Comparison of ENCODE assay signal across 18 cellular contexts in the genomic region with DNA sequence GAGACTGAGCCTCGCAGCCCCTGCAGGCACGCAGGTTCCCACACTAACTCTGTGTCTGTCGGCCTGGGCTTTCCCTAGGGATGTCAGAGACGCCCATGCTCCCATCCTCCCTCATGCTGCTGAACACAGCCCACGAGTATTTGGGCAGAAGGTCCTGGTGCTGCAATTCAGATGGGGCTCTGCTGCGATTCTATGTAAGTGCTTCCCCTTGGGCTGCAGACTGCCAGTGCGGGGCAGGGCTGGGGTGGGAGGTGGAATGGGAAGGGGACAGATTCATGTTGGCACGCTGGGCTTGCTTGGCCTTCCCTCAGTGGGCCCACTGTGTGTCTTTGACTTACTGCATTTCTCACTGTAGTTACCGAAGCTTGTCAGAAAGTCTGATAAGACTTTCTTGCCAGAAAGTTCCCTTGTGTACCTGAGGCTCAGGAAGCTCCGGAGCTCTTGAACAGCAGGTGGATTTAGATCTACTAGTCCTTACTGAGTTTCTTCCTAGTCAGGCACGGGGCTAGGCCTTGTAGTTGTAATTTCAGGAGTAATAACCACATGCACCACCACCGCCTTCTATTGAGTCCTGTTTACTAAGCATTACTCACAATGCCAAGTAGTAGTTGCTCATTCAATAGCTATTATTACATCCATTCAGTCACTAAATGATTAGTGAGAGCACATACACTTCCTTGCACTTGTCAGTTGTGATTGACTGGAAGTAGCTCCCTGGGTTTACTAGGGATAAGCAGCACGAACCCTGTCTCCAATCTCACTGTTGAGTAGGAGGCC.
DNase-seq lines count a peak whose midpoint lies in the region; ATAC-seq and TF ChIP-seq lines count a peak whose summit lies in the region.
"Had no signal": no experiment of that assay in that cellular context is flagged by ENCODE, and none has a peak within 500 bp of the region (broad histone marks: within the 10 kb centered on the region; RNA-seq: fewer than 3 reads in every experiment).

No MANE protein-coding gene starts in this region.

- ATAC-seq in PC-3 (peak; percentile 64), esophagus mucosa (peak; percentile 89), GM21360 (IDR thresholded peaks at IDR 0.05; ENCODE audit: unreplicated experiment) (no peak), natural killer cell (no peak)
- peak; percentile 73 for ATAC-seq in stimulated activated effector memory CD8-positive, alpha-beta T cell treated with anti-CD3 and anti-CD28 coated beads, Interleukin-12 subunit alpha, Interleukin-12 subunit beta, amount 100 ng/mL, for 72 hours
- ATAC-seq: HCT116 had no signal

- H3K27ac Mint-ChIP-seq in stimulated activated effector memory CD8-positive, alpha-beta T cell treated with anti-CD3 and anti-CD28 coated beads, Interleukin-12 subunit alpha, Interleukin-12 subunit beta, amount 100 ng/mL, for 72 hours = no peak overlapping the region
- H3K27ac Mint-ChIP-seq in natural killer cell = no peak overlapping the region

- H3K36me3 Mint-ChIP-seq in stimulated activated effector memory CD8-positive, alpha-beta T cell treated with anti-CD3 and anti-CD28 coated beads, Interleukin-12 subunit alpha, Interleukin-12 subunit beta, amount 100 ng/mL, for 72 hours = peaks cover 95% of the 10 kb centered on the region
- peaks cover 18% of the 10 kb centered on the region for H3K36me3 Mint-ChIP-seq in natural killer cell

- H2AFZ ChIP-seq in PC-3 (ENCODE audit: low read length) = no peak overlapping the region
- H2AFZ ChIP-seq: PC-9 had no signal

- H3K27ac ChIP-seq in PC-3 (ENCODE audit: low read length) = no peak overlapping the region
- H3K27ac ChIP-seq: BLaER1, PC-9 had no signal

- H3K27me3 ChIP-seq in PC-3 (ENCODE audit: low read length) = no peaks in the 10 kb centered on the region
- H3K27me3 ChIP-seq: BLaER1 had no signal

- H3K9me3 ChIP-seq in PC-3 (ENCODE audit: low read length) = no peaks in the 10 kb centered on the region
- H3K9me3 ChIP-seq: BLaER1, SK-N-SH had no signal

- TF ChIP-seq CTCF in PC-3 (conservative IDR thresholded peaks at IDR 0.05; ENCODE audit: low read depth, low read length) = no peak
- no peak for TF ChIP-seq CTCF in natural killer cell (IDR thresholded peaks at IDR 0.05)

- H3K4me3 ChIP-seq in PC-3 (ENCODE audit: low read length) = no peak overlapping the region
- H3K4me3 ChIP-seq: BLaER1, PC-9 had no signal

- H3K79me2 ChIP-seq in PC-3 (ENCODE audit: low read length) = no peaks in the 10 kb centered on the region

- peak; percentile 53 for DNase-seq in HCEC 1CT
- DNase-seq in PC-3 = peak; percentile 44
- DNase-seq in stimulated activated effector memory CD8-positive, alpha-beta T cell treated with anti-CD3 and anti-CD28 coated beads, Interleukin-12 subunit alpha, Interleukin-12 subunit beta, amount 100 ng/mL, for 72 hours (ENCODE audit: low spot score in 2 of 2) = no peak
- DNase-seq in NCI-H2107 treated with DMSO at 0.1 percent for 48 hours (lab: John Stamatoyannopoulos, UW; ENCODE audit: unreplicated experiment) = no peak
- no peak for DNase-seq in natural killer cell
- DNase-seq: DMS 273 treated with DMSO at 0.1 percent for 48 hours, KBM-7, NCI-H1048, NCI-H146, NCI-H446 treated with DMSO at 0.1 percent for 48 hours, NCI-H748 treated with DMSO at 0.1 percent for 48 hours, PC-9, Right ventricle myocardium superior, SK-N-SH had no signal

- no peaks in the 10 kb centered on the region for H4K20me1 ChIP-seq in PC-3 (ENCODE audit: low read length)
- H4K20me1 ChIP-seq: BLaER1 had no signal

- no peaks in the 10 kb centered on the region for H3K27me3 Mint-ChIP-seq in natural killer cell (ENCODE audit: low read depth in 2 of 2)

- H3K4me1 Mint-ChIP-seq in stimulated activated effector memory CD8-positive, alpha-beta T cell treated with anti-CD3 and anti-CD28 coated beads, Interleukin-12 subunit alpha, Interleukin-12 subunit beta, amount 100 ng/mL, for 72 hours = no peaks in the 10 kb centered on the region
- H3K4me1 Mint-ChIP-seq in natural killer cell = no peaks in the 10 kb centered on the region

- no peaks in the 10 kb centered on the region for H3K9me3 Mint-ChIP-seq in stimulated activated effector memory CD8-positive, alpha-beta T cell treated with anti-CD3 and anti-CD28 coated beads, Interleukin-12 subunit alpha, Interleukin-12 subunit beta, amount 100 ng/mL, for 72 hours
- H3K9me3 Mint-ChIP-seq in natural killer cell = no peaks in the 10 kb centered on the region

- H3F3A ChIP-seq in PC-3 (ENCODE audit: low read length, unreplicated experiment) = no peaks in the 10 kb centered on the region

- no peaks in the 10 kb centered on the region; the same call in 1 of the 2 replicates for H3K36me3 ChIP-seq in PC-3 (ENCODE audit: low read depth, low read length)

- BruUV-seq in PC-3 (replicated peaks; lab: Mats Ljungman, UMichigan) = no TSS peak

- no peaks in the 10 kb centered on the region for H3K9me2 ChIP-seq in PC-3 (replicated peaks; ENCODE audit: low read length)
- H3K9me2 ChIP-seq: SK-N-SH had no signal

- no peak overlapping the region for H3K4me3 Mint-ChIP-seq in stimulated activated effector memory CD8-positive, alpha-beta T cell treated with anti-CD3 and anti-CD28 coated beads, Interleukin-12 subunit alpha, Interleukin-12 subunit beta, amount 100 ng/mL, for 72 hours
- no peak overlapping the region for H3K4me3 Mint-ChIP-seq in natural killer cell

- CTCF ChIA-PET in PC-3 (lab: Charles Lee) = interaction anchor here (0.6 kb wide), 1 partner anchor 219 kb away, joined by 3 read pairs; the partner anchor contains the start of gene SLC2A11

- H3K4me1 ChIP-seq in PC-3 (ENCODE audit: insufficient read depth, low read length) = peaks cover 10% of the 10 kb centered on the region

- intact Hi-C loops in PC-3 (cut with micrococcal nuclease) (no loop called here), natural killer cell (cut with micrococcal nuclease) (no loop called here)

- POLR2A ChIA-PET in PC-3 (lab: Charles Lee; ENCODE audit: unreplicated experiment) = no interaction called here

- H3K4me2 ChIP-seq in PC-3 (ENCODE audit: low read length) = no peak overlapping the region
- H3K4me2 ChIP-seq: BLaER1, PC-9, SK-N-SH had no signal

- H3K9ac ChIP-seq in PC-3 (ENCODE audit: low read length) = no peak overlapping the region
- H3K9ac ChIP-seq: BLaER1, SK-N-SH had no signal

Comparison
In these comparisons a context has a peak if more than half of its experiments do, and no peak if none do; other contexts are left out.
1. DNase-seq: peak in HCEC 1CT (single experiment) and PC-3 (single experiment); none in stimulated activated effector memory CD8-positive, alpha-beta T cell treated with anti-CD3 and anti-CD28 coated beads, Interleukin-12 subunit alpha, Interleukin-12 subunit beta, amount 100 ng/mL, for 72 hours (0 of 2), NCI-H2107 treated with DMSO at 0.1 percent for 48 hours (single experiment) and natural killer cell (single experiment).
2. ATAC-seq: peak in PC-3 (single experiment), esophagus mucosa (single experiment) and stimulated activated effector memory CD8-positive, alpha-beta T cell treated with anti-CD3 and anti-CD28 coated beads, Interleukin-12 subunit alpha, Interleukin-12 subunit beta, amount 100 ng/mL, for 72 hours (single experiment); none in GM21360 (single experiment) and natural killer cell (0 of 3).